ENCODE assay signal across 26 cellular contexts in genomic region chr3:161323926-161324621, GRCh38. TPM values are rescaled to one million over a fixed set of nuclear protein-coding genes. Genes with fewer than 3 reads are reported as not detected.
"Had no signal": no experiment of that assay in that cellular context is flagged by ENCODE, and none has a peak within 500 bp of the region (broad histone marks: within the 10 kb centered on the region; RNA-seq: fewer than 3 reads in every experiment).

No MANE protein-coding gene starts in this region.

- H3K27ac Mint-ChIP-seq: activated B cell treated with CpG ODN at 0.5 μM for 24 hours; activated CD4-positive, alpha-beta T cell treated with anti-CD3 and anti-CD28 coated beads, Interleukin-2, amount 10 ng/mL, durations not matched to agents 24 days and 14 days; activated CD8-positive, alpha-beta memory T cell treated with anti-CD3 and anti-CD28 coated beads, Interleukin-2, amount 10 ng/mL, durations not matched to agents 7 days and 5 days; activated naive CD4-positive, alpha-beta T cell treated with anti-CD3 and anti-CD28 coated beads, Interleukin-2, amount 50 U/mL, for 24 hours; activated T-cell treated with anti-CD3 and anti-CD28 coated beads, Interleukin-2, amount 50 U/mL, for 24 hours; activated T-helper 1 cell treated with anti-CD3 and anti-CD28 coated beads, Interleukin-12 subunit alpha, Interleukin-12 subunit beta, Interleukin-2, Interleukin-4 antibody, amounts not matched to agents 30 ng/mL and 10 ng/mL and 1 ng/mL, durations not matched to agents 14 hours and 24 hours and 36 hours; T-helper 17 cell had no signal

- H3K36me3 ChIP-seq: breast epithelium had no signal

- H3K27me3 Mint-ChIP-seq: activated naive CD4-positive, alpha-beta T cell treated with anti-CD3 and anti-CD28 coated beads, Interleukin-2, amount 50 U/mL, for 24 hours; activated T-cell treated with anti-CD3 and anti-CD28 coated beads, Interleukin-2, amount 50 U/mL, for 24 hours had no signal

- H3K27me3 ChIP-seq: breast epithelium had no signal

- DNase-seq: activated B cell treated with CpG ODN at 0.5 μM for 24 hours; activated CD4-positive, alpha-beta T cell treated with anti-CD3 and anti-CD28 coated beads for 1 hour; activated CD4-positive, alpha-beta T cell treated with anti-CD3 and anti-CD28 coated beads, Interleukin-2, amount 10 ng/mL, durations not matched to agents 24 days and 14 days; activated CD4-positive, alpha-beta T cell treated with anti-CD3 and anti-CD28 coated beads, Interleukin-2, amount 50 U/mL, for 48 hours; activated CD8-positive, alpha-beta memory T cell treated with anti-CD3 and anti-CD28 coated beads, Interleukin-2, amount 10 ng/mL, durations not matched to agents 7 days and 5 days; activated effector memory CD4-positive, alpha-beta T cell treated with Interleukin-2 at 50 U/mL for 16 hours; activated naive CD4-positive, alpha-beta T cell; activated T-cell treated with anti-CD3 and anti-CD28 coated beads, Interleukin-2, amount 50 U/mL, for 24 hours; aorta; central memory CD4-positive, alpha-beta T cell; NCI-H1105 treated with DMSO at 0.1 percent for 48 hours; NCI-H1436 treated with DMSO at 0.1 percent for 48 hours; NCI-H187; NCI-H2171; NCI-H226; NCI-H526; NK-92 treated with Interleukin-12 subunit alpha and Interleukin-12 subunit beta, amount 100 ng/mL, for 24 hours; OCI-M1; SHP77 treated with DMSO at 0.1 percent for 48 hours; T-helper 17 cell; T-helper 9 cell had no signal

- H3K4me3 ChIP-seq: breast epithelium had no signal

- H3K36me3 Mint-ChIP-seq: activated naive CD4-positive, alpha-beta T cell treated with anti-CD3 and anti-CD28 coated beads, Interleukin-2, amount 50 U/mL, for 24 hours had no signal

- H3K4me3 Mint-ChIP-seq: activated B cell treated with CpG ODN at 0.5 μM for 24 hours; activated CD4-positive, alpha-beta T cell treated with anti-CD3 and anti-CD28 coated beads, Interleukin-2, amount 10 ng/mL, durations not matched to agents 24 days and 14 days; activated CD8-positive, alpha-beta memory T cell treated with anti-CD3 and anti-CD28 coated beads, Interleukin-2, amount 10 ng/mL, durations not matched to agents 7 days and 5 days; activated naive CD4-positive, alpha-beta T cell treated with anti-CD3 and anti-CD28 coated beads, Interleukin-2, amount 50 U/mL, for 24 hours; activated T-cell treated with anti-CD3 and anti-CD28 coated beads, Interleukin-2, amount 50 U/mL, for 24 hours; activated T-helper 1 cell treated with anti-CD3 and anti-CD28 coated beads, Interleukin-12 subunit alpha, Interleukin-12 subunit beta, Interleukin-2, Interleukin-4 antibody, amounts not matched to agents 30 ng/mL and 10 ng/mL and 1 ng/mL, durations not matched to agents 14 hours and 24 hours and 36 hours; T-helper 17 cell had no signal

- ATAC-seq: activated CD8-positive, alpha-beta memory T cell treated with anti-CD3 and anti-CD28 coated beads, Interleukin-2, amount 10 ng/mL, durations not matched to agents 7 days and 5 days; T-helper 17 cell had no signal

- H3K9me3 Mint-ChIP-seq: activated T-cell treated with anti-CD3 and anti-CD28 coated beads, Interleukin-2, amount 50 U/mL, for 24 hours had no signal

- H3K4me1 Mint-ChIP-seq: activated B cell treated with CpG ODN at 0.5 μM for 24 hours; activated CD4-positive, alpha-beta T cell treated with anti-CD3 and anti-CD28 coated beads, Interleukin-2, amount 10 ng/mL, durations not matched to agents 24 days and 14 days; activated CD8-positive, alpha-beta memory T cell treated with anti-CD3 and anti-CD28 coated beads, Interleukin-2, amount 10 ng/mL, durations not matched to agents 7 days and 5 days; T-helper 17 cell had no signal

- H3K4me1 ChIP-seq: breast epithelium had no signal

RNA-seq across cellular contexts. Expression of gene SPTSSB, which starts 47.2 kb away (rescaled TPM):
- total RNA-seq: activated B cell treated with CpG ODN at 0.5 μM for 24 hours; activated CD4-positive, alpha-beta T cell treated with anti-CD3 and anti-CD28 coated beads, Interleukin-2, amount 10 ng/mL, durations not matched to agents 24 days and 14 days; activated CD8-positive, alpha-beta memory T cell treated with anti-CD3 and anti-CD28 coated beads, Interleukin-2, amount 10 ng/mL, durations not matched to agents 7 days and 5 days; activated T-helper 1 cell treated with anti-CD3 and anti-CD28 coated beads, Interleukin-12 subunit alpha, Interleukin-12 subunit beta, Interleukin-2, Interleukin-4 antibody, amounts not matched to agents 30 ng/mL and 10 ng/mL and 1 ng/mL, durations not matched to agents 14 hours and 24 hours and 36 hours; NCI-H460; SK-MEL-5 had no signal
